27 cellular contexts compared by ENCODE assay signal in the genomic region with DNA sequence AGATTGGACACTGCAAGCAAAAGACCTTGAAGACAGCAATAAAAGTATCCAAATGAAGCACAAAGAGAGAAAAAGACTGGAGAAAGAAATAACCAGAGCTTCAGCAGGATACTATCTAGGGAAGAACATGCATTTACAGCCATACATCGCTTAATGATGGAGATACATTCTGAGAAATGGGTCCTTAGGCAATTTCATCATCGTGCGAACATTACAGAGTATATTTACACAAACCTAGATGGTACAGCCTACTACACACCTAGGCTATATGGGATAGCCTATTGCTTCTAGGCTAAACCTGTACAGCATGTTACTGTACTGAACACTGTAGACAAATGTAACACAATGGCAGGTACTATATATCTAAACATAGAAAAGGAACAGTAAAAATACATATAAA.
"Had no signal": no experiment of that assay in that cellular context is flagged by ENCODE, and none has a peak within 500 bp of the region (broad histone marks: within the 10 kb centered on the region; RNA-seq: fewer than 3 reads in every experiment).

No MANE protein-coding gene starts in this region.

- FAIRE-seq: urothelium cell line had no signal

- H3K4me3 ChIP-seq: stomach, suprapubic skin, testis, thoracic aorta, thyroid gland, tibial artery, tibial nerve, transverse colon, upper lobe of left lung, upper lobe of right lung, uterus, vagina had no signal

- H3K4me1 ChIP-seq: testis, tibial nerve, upper lobe of left lung, upper lobe of right lung, uterus, vagina had no signal

- H3K36me3 ChIP-seq: suprapubic skin, thoracic aorta, thyroid gland, tibial artery, tibial nerve, transverse colon, upper lobe of left lung, upper lobe of right lung, uterus, vagina had no signal

- H3K27ac ChIP-seq: stomach, suprapubic skin, testis, thoracic aorta, thyroid gland, tibial artery, tibial nerve, transverse colon, upper lobe of left lung, upper lobe of right lung, uterus, vagina had no signal

- H3K9me3 ChIP-seq: stomach, suprapubic skin, testis, thoracic aorta, thyroid gland, tibial artery, tibial nerve, transverse colon, upper lobe of left lung, upper lobe of right lung, uterus, vagina had no signal

- DNase-seq: stimulated activated CD4-positive, alpha-beta T cell treated with anti-CD3 and anti-CD28 coated beads, Interleukin-2, amount 100 ng/mL, for 48 hours; stimulated activated CD4-positive, alpha-beta T cell treated with anti-CD3 and anti-CD28 coated beads, Interleukin-4, amount 100 ng/mL, for 1 hour; stimulated activated CD4-positive, alpha-beta T cell treated with anti-CD3 and anti-CD28 coated beads, Interleukin-4, amount 100 ng/mL, for 24 hours; stimulated activated CD4-positive, alpha-beta T cell treated with anti-CD3 and anti-CD28 coated beads, Interleukin-4, amount 100 ng/mL, for 4 hours; stimulated activated CD8-positive, alpha-beta memory T cell treated with anti-CD3 and anti-CD28 coated beads, Interleukin-4, amount 100 ng/mL, for 48 hours; stimulated activated naive B cell treated with anti-CD40 and anti-IgM and Interleukin-4, amounts not matched to agents 10 μg/mL and 1 μg/mL and 100 μg/mL, for 72 hours; stimulated activated naive CD4-positive, alpha-beta T cell; stimulated activated naive CD4-positive, alpha-beta T cell treated with Interleukin-2 at 50 U/mL for 16 hours; stimulated activated naive CD8-positive, alpha-beta T cell treated with anti-CD3 and anti-CD28 coated beads, Interleukin-15, amount 100 ng/mL, for 72 hours; stimulated activated naive CD8-positive, alpha-beta T cell treated with anti-CD3 and anti-CD28 coated beads, Interleukin-15, Interleukin-2, amounts not matched to agents 100 U/mL and 50 U/mL, for 24 hours; stomach; substantia nigra; testis; thyroid gland; tibial artery; transverse colon; trophoblast cell; upper lobe of left lung; upper lobe of right lung; uterus had no signal

- ATAC-seq: stimulated activated effector memory CD8-positive, alpha-beta T cell treated with anti-CD3 and anti-CD28 coated beads, Interleukin-12 subunit alpha, Interleukin-12 subunit beta, amount 100 ng/mL, for 72 hours; stimulated activated memory B cell treated with anti-CD40 and anti-IgM and Interleukin-4, amounts not matched to agents 10 μg/mL and 1 μg/mL and 100 μg/mL, for 72 hours; stimulated activated naive B cell treated with anti-CD40 and anti-IgM and Interleukin-4, amounts not matched to agents 10 μg/mL and 1 μg/mL and 100 μg/mL, for 72 hours; stimulated activated naive CD8-positive, alpha-beta T cell treated with anti-CD3 and anti-CD28 coated beads, Interleukin-15, amount 100 ng/mL, for 72 hours; stimulated activated naive CD8-positive, alpha-beta T cell treated with anti-CD3 and anti-CD28 coated beads, Interleukin-15, Interleukin-2, amounts not matched to agents 100 U/mL and 50 U/mL, for 24 hours; upper lobe of right lung had no signal

- H3K27me3 ChIP-seq: stomach, suprapubic skin, testis, thyroid gland, tibial artery, tibial nerve, transverse colon, upper lobe of left lung, upper lobe of right lung, uterus, vagina had no signal
